Comparison of ENCODE assay signal across 35 cellular contexts in genomic region chr5:176674799-176675198, GRCh38. TPM values are rescaled to one million over a fixed set of nuclear protein-coding genes. Genes with fewer than 3 reads are reported as not detected.
"Had no signal": no experiment of that assay in that cellular context is flagged by ENCODE, and none has a peak within 500 bp of the region (broad histone marks: within the 10 kb centered on the region; RNA-seq: fewer than 3 reads in every experiment).

No MANE protein-coding gene starts in this region.

- DNase-seq: colonic mucosa; effector CD8-positive, alpha-beta T cell; esophagus squamous epithelium; foreskin melanocyte; glutamatergic neuron; heart right ventricle; hippocampal formation; islet precursor cell; mesenchymal stem cell; midbrain; naive thymus-derived CD4-positive, alpha-beta T cell; occipital lobe; sigmoid colon; stimulated activated CD4-positive, alpha-beta T cell treated with anti-CD3 and anti-CD28 coated beads, Interleukin-2, amount 100 ng/mL, for 24 hours; stimulated activated CD4-positive, alpha-beta T cell treated with anti-CD3 and anti-CD28 coated beads, Interleukin-4, amount 100 ng/mL, for 24 hours; stimulated activated naive CD4-positive, alpha-beta T cell treated with Interleukin-2 at 50 U/mL for 16 hours; substantia nigra; testis; tibial artery had no signal

- ATAC-seq: heart right ventricle; left lobe of liver; naive thymus-derived CD4-positive, alpha-beta T cell; right cardiac atrium; stimulated activated effector memory CD8-positive, alpha-beta T cell treated with anti-CD3 and anti-CD28 coated beads, Interleukin-12 subunit alpha, Interleukin-12 subunit beta, amount 100 ng/mL, for 72 hours had no signal

- H3K36me3 ChIP-seq: colonic mucosa, esophagus squamous epithelium, heart right ventricle, sigmoid colon, tibial artery had no signal

- H3K4me3 Mint-ChIP-seq: central memory CD8-positive, alpha-beta T cell; dendritic cell treated with granulocyte-macrophage colony-stimulating factor and Interleukin-4, amounts not matched to agents 40 ng/mL and 50 ng/mL, for 4 days; naive thymus-derived CD4-positive, alpha-beta T cell; stimulated activated effector memory CD8-positive, alpha-beta T cell treated with anti-CD3 and anti-CD28 coated beads, Interleukin-12 subunit alpha, Interleukin-12 subunit beta, amount 100 ng/mL, for 72 hours; type B pancreatic cell had no signal

- H3K4me3 ChIP-seq: colonic mucosa, esophagus squamous epithelium, heart right ventricle, sigmoid colon, testis, tibial artery had no signal

- H3K4me1 ChIP-seq: colonic mucosa, parathyroid adenoma, testis had no signal

- H3K27me3 ChIP-seq: testis had no signal

- H3K36me3 Mint-ChIP-seq: naive thymus-derived CD4-positive, alpha-beta T cell; stimulated activated effector memory CD8-positive, alpha-beta T cell treated with anti-CD3 and anti-CD28 coated beads, Interleukin-12 subunit alpha, Interleukin-12 subunit beta, amount 100 ng/mL, for 72 hours; type B pancreatic cell had no signal

- H3K9me3 ChIP-seq: colonic mucosa, esophagus squamous epithelium, heart right ventricle, sigmoid colon, testis, tibial artery had no signal

- H3K9me3 Mint-ChIP-seq: central memory CD8-positive, alpha-beta T cell; dendritic cell treated with granulocyte-macrophage colony-stimulating factor and Interleukin-4, amounts not matched to agents 40 ng/mL and 50 ng/mL, for 4 days; naive thymus-derived CD4-positive, alpha-beta T cell; stimulated activated effector memory CD8-positive, alpha-beta T cell treated with anti-CD3 and anti-CD28 coated beads, Interleukin-12 subunit alpha, Interleukin-12 subunit beta, amount 100 ng/mL, for 72 hours; type B pancreatic cell had no signal

- H3K27ac ChIP-seq: colonic mucosa, esophagus squamous epithelium, heart right ventricle, parathyroid adenoma, sigmoid colon, testis, tibial artery had no signal

- H3K27ac Mint-ChIP-seq: dendritic cell treated with granulocyte-macrophage colony-stimulating factor and Interleukin-4, amounts not matched to agents 40 ng/mL and 50 ng/mL, for 4 days; naive thymus-derived CD4-positive, alpha-beta T cell; progenitor cell of endocrine pancreas; stimulated activated effector memory CD8-positive, alpha-beta T cell treated with anti-CD3 and anti-CD28 coated beads, Interleukin-12 subunit alpha, Interleukin-12 subunit beta, amount 100 ng/mL, for 72 hours; type B pancreatic cell had no signal

- H3K4me1 Mint-ChIP-seq: stimulated activated effector memory CD8-positive, alpha-beta T cell treated with anti-CD3 and anti-CD28 coated beads, Interleukin-12 subunit alpha, Interleukin-12 subunit beta, amount 100 ng/mL, for 72 hours had no signal

RNA-seq across cellular contexts. Expression of gene EIF4E1B, which starts 44.3 kb away (rescaled TPM):
- total RNA-seq: chondrocyte; colonic mucosa; endothelial cell of umbilical vein; epithelial cell of proximal tubule; esophagus squamous epithelium; heart right ventricle; left lobe of liver; lower leg skin; lung microvascular endothelial cell; mucosa of gallbladder; naive thymus-derived CD4-positive, alpha-beta T cell; occipital lobe; progenitor cell of endocrine pancreas; right cardiac atrium; skeletal muscle tissue; urinary bladder had no signal
- polyA plus RNA-seq: endothelial cell of umbilical vein; heart right ventricle; naive thymus-derived CD4-positive, alpha-beta T cell; right cardiac atrium; sigmoid colon; urinary bladder had no signal

RNA-seq across cellular contexts. Expression of gene SNCB, which starts 44.5 kb away (rescaled TPM):
- total RNA-seq: colonic mucosa; endothelial cell of umbilical vein; esophagus squamous epithelium; left lobe of liver; lower leg skin; naive thymus-derived CD4-positive, alpha-beta T cell; skeletal muscle tissue; urinary bladder had no signal
- polyA plus RNA-seq: heart right ventricle; naive thymus-derived CD4-positive, alpha-beta T cell had no signal
